ENCODE assay signal across 20 cellular contexts in genomic region chr15:29101491-29101890, GRCh38.
"Had no signal": no experiment of that assay in that cellular context is flagged by ENCODE, and none has a peak within 500 bp of the region (broad histone marks: within the 10 kb centered on the region; RNA-seq: fewer than 3 reads in every experiment).

No MANE protein-coding gene starts in this region.

- DNase-seq: gastrocnemius medialis, kidney glomerular epithelial cell, left ventricle myocardium inferior, upper lobe of left lung had no signal

- H3K9me3 ChIP-seq: colonic mucosa, gastrocnemius medialis, heart right ventricle, left ventricle myocardium inferior, neutrophil, prostate gland, sigmoid colon, thoracic aorta, tibial nerve, upper lobe of left lung had no signal

- H3K9me3 Mint-ChIP-seq: dendritic cell treated with granulocyte-macrophage colony-stimulating factor and Interleukin-4, amounts not matched to agents 40 ng/mL and 50 ng/mL, for 4 days; endodermal cell; memory B cell; natural killer cell; stimulated activated memory B cell treated with anti-CD40 and anti-IgM and Interleukin-4, amounts not matched to agents 10 μg/mL and 1 μg/mL and 100 μg/mL, for 72 hours had no signal

- H3K4me1 Mint-ChIP-seq: memory B cell; stimulated activated memory B cell treated with anti-CD40 and anti-IgM and Interleukin-4, amounts not matched to agents 10 μg/mL and 1 μg/mL and 100 μg/mL, for 72 hours had no signal

- H3K27me3 ChIP-seq: colonic mucosa, sigmoid colon, tibial nerve, upper lobe of left lung had no signal

- H3K27ac Mint-ChIP-seq: dendritic cell treated with granulocyte-macrophage colony-stimulating factor and Interleukin-4, amounts not matched to agents 40 ng/mL and 50 ng/mL, for 4 days; endodermal cell; memory B cell; stimulated activated memory B cell treated with anti-CD40 and anti-IgM and Interleukin-4, amounts not matched to agents 10 μg/mL and 1 μg/mL and 100 μg/mL, for 72 hours had no signal

- H3K36me3 Mint-ChIP-seq: memory B cell; natural killer cell; stimulated activated memory B cell treated with anti-CD40 and anti-IgM and Interleukin-4, amounts not matched to agents 10 μg/mL and 1 μg/mL and 100 μg/mL, for 72 hours had no signal

- H2AFZ ChIP-seq: parathyroid adenoma had no signal

- H3K9ac ChIP-seq: parathyroid adenoma had no signal

- H3K4me3 ChIP-seq: colonic mucosa, gastrocnemius medialis, heart right ventricle, left ventricle myocardium inferior, lung, prostate gland, sigmoid colon, thoracic aorta, tibial nerve, upper lobe of left lung had no signal

- H3K4me3 Mint-ChIP-seq: dendritic cell treated with granulocyte-macrophage colony-stimulating factor and Interleukin-4, amounts not matched to agents 40 ng/mL and 50 ng/mL, for 4 days; endodermal cell; memory B cell; stimulated activated memory B cell treated with anti-CD40 and anti-IgM and Interleukin-4, amounts not matched to agents 10 μg/mL and 1 μg/mL and 100 μg/mL, for 72 hours had no signal

- H3K4me1 ChIP-seq: colonic mucosa, gastrocnemius medialis, parathyroid adenoma, prostate gland had no signal

- H3K27ac ChIP-seq: colonic mucosa, epithelial cell of prostate, gastrocnemius medialis, heart right ventricle, left ventricle myocardium inferior, neutrophil, parathyroid adenoma, prostate gland, sigmoid colon, thoracic aorta, tibial nerve, upper lobe of left lung had no signal

- H3K36me3 ChIP-seq: colonic mucosa, gastrocnemius medialis, heart right ventricle, left ventricle myocardium inferior, neutrophil, prostate gland, sigmoid colon, thoracic aorta, tibial nerve, upper lobe of left lung had no signal

- ATAC-seq: gastrocnemius medialis; heart right ventricle; right cardiac atrium; stimulated activated memory B cell treated with anti-CD40 and anti-IgM and Interleukin-4, amounts not matched to agents 10 μg/mL and 1 μg/mL and 100 μg/mL, for 72 hours had no signal
